ENCODE assay signal across 8 cellular contexts in genomic region chr5:92518318-92518913, GRCh38.
DNase-seq lines count a peak whose midpoint lies in the region; ATAC-seq, FAIRE-seq and TF ChIP-seq lines count a peak whose summit lies in the region.

No MANE protein-coding gene starts in this region.

- FAIRE-seq in kidney (lab: Jason Lieb, UNC), result peak; percentile 41

- TF ChIP-seq POLR2A in suprapubic skin (IDR thresholded peaks at IDR 0.05) (no peak), spleen (IDR thresholded peaks at IDR 0.05) (no peak)

- H3K27ac ChIP-seq in WERI-Rb-1, result no peak overlapping the region
- no peak overlapping the region for H3K27ac ChIP-seq in kidney (ENCODE audit: low read depth in 2 of 2, low read length in 2 of 2)
- no peak overlapping the region for H3K27ac ChIP-seq in suprapubic skin
- no peak overlapping the region for H3K27ac ChIP-seq in spleen

- 48% methylated on average over 4 of the region's 4 CpGs for WGBS in suprapubic skin
- WGBS in spleen, 5 donors, result 41 to 54% (median 47%) methylated on average over 4 of the region's 4 CpGs

- intact Hi-C loops in kidney (cut with DNase I), result no loop called here
- intact Hi-C loops in spleen (cut with DNase I; ENCODE audit: low total_unique reads), result no loop called here

- peak; percentile 56 for TF ChIP-seq CTCF in WERI-Rb-1 (IDR thresholded peaks at IDR 0.05; ENCODE audit: low read depth, low read length)
- peak; percentile 70 for TF ChIP-seq CTCF in kidney (IDR thresholded peaks at IDR 0.05; ENCODE audit: borderline replicate concordance, extremely low read depth, insufficient read depth)
- TF ChIP-seq CTCF in suprapubic skin (IDR thresholded peaks at IDR 0.05), result peak in 1 of 2 donors; percentile 35
- TF ChIP-seq CTCF in spleen (IDR thresholded peaks at IDR 0.05 in 8 of 11, conservative IDR thresholded peaks at IDR 0.05 in 3 of 11), result peak in 4 of 11 experiments; percentile 11 to 42 (median 24)

- TF ChIP-seq EP300 in suprapubic skin (IDR thresholded peaks at IDR 0.05), result no peak

- DNase-seq in activated CD4-positive, CD25-positive, alpha-beta regulatory T cell treated with anti-CD3 and anti-CD28 coated beads, Interleukin-2, amount 50 U/mL, for 72 hours, result no peak
- DNase-seq in HuH-7 (ENCODE audit: low spot score), result peak; percentile 30
- no peak for DNase-seq in WERI-Rb-1
- no peak for DNase-seq in kidney
- no peak for DNase-seq in suprapubic skin (ENCODE audit: low spot score in 2 of 2)
- DNase-seq in spleen, result no peak

- H3K36me3 ChIP-seq in WERI-Rb-1 (no peaks in the 10 kb centered on the region), kidney (ENCODE audit: control insufficient read depth in 1 of 2, insufficient read depth in 2 of 2, low read length in 2 of 2) (no peaks in the 10 kb centered on the region), suprapubic skin (no peaks in the 10 kb centered on the region), spleen (no peaks in the 10 kb centered on the region)

- ATAC-seq in activated CD4-positive, CD25-positive, alpha-beta regulatory T cell treated with anti-CD3 and anti-CD28 coated beads, Interleukin-2, amount 50 U/mL, for 24 hours, result peak; percentile 41 to 46
- ATAC-seq in GM21825 (IDR thresholded peaks at IDR 0.05; ENCODE audit: unreplicated experiment), result peak; percentile 99

- H3K4me3 ChIP-seq in WERI-Rb-1 (ENCODE audit: low read depth, low read length) (no peak overlapping the region), kidney (ENCODE audit: low read length in 2 of 2) (peak overlapping the region; percentile 30 to 63), suprapubic skin (no peak overlapping the region), spleen (no peak overlapping the region)

- H3K9me3 ChIP-seq in WERI-Rb-1 (ENCODE audit: severe bottlenecking), result no peaks in the 10 kb centered on the region
- peaks cover 0 to under 1% of the 10 kb centered on the region in 2 donors for H3K9me3 ChIP-seq in kidney (ENCODE audit: control insufficient read depth in 1 of 2, low read length in 2 of 2)
- no peaks in the 10 kb centered on the region for H3K9me3 ChIP-seq in suprapubic skin
- peaks cover 0 to 12% (median 4%) of the 10 kb centered on the region in 8 donors for H3K9me3 ChIP-seq in spleen

- H3K4me1 ChIP-seq in kidney (ENCODE audit: control insufficient read depth in 1 of 2, insufficient read depth in 1 of 2, low read depth in 1 of 2, low read length in 2 of 2) (no peaks in the 10 kb centered on the region), suprapubic skin (no peaks in the 10 kb centered on the region), spleen (no peaks in the 10 kb centered on the region)

- H3K9ac ChIP-seq in kidney (ENCODE audit: low read length in 2 of 2), result no peak overlapping the region

- H3K27me3 ChIP-seq in WERI-Rb-1 (ENCODE audit: insufficient read depth, low read depth, severe bottlenecking) (no peaks in the 10 kb centered on the region), suprapubic skin (no peaks in the 10 kb centered on the region), spleen (replicated peaks in 1 of 7) (no peaks in the 10 kb centered on the region)

Comparison
In these comparisons a context has a peak if more than half of its experiments do, and no peak if none do; other contexts are left out.
1. H3K4me3 ChIP-seq: peak in kidney (2 of 2); none in WERI-Rb-1 (single experiment), suprapubic skin (single experiment) and spleen (0 of 8).